ENCODE assay signal across 1 cellular context in genomic region chrX:47683171-47684145, GRCh38.
TF ChIP-seq lines count a peak whose summit lies in the region.

No MANE protein-coding gene starts in this region.

TF ChIP-seq in WTC11, 78 proteins besides CTCF, POLR2A, EP300 and RAD21:
- TF ChIP-seq, protein P1, sequence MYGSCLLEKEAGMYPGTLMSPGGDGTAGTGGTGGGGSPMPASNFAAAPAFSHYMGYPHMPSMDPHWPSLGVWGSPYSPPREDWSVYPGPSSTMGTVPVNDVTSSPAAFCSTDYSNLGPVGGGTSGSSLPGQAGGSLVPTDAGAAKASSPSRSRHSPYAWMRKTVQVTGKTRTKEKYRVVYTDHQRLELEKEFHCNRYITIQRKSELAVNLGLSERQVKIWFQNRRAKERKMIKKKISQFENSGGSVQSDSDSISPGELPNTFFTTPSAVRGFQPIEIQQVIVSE (CRISPR knock-in tag; IDR thresholded peaks at IDR 0.05; ENCODE audit: borderline replicate concordance), result no peak
- TF ChIP-seq ELF4 (CRISPR knock-in tag; IDR thresholded peaks at IDR 0.05; ENCODE audit: low read depth), result no peak
- no peak for TF ChIP-seq TEAD4 (CRISPR knock-in tag; IDR thresholded peaks at IDR 0.05)
- TF ChIP-seq, protein P2, sequence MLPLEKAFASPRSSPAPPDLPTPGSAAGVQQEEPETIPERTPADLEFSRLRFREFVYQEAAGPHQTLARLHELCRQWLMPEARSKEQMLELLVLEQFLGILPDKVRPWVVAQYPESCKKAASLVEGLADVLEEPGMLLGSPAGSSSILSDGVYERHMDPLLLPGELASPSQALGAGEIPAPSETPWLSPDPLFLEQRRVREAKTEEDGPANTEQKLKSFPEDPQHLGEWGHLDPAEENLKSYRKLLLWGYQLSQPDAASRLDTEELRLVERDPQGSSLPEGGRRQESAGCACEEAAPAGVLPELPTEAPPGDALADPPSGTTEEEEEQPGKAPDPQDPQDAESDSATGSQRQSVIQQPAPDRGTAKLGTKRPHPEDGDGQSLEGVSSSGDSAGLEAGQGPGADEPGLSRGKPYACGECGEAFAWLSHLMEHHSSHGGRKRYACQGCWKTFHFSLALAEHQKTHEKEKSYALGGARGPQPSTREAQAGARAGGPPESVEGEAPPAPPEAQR (CRISPR knock-in tag; IDR thresholded peaks at IDR 0.05), result no peak
- TF ChIP-seq, protein P3, sequence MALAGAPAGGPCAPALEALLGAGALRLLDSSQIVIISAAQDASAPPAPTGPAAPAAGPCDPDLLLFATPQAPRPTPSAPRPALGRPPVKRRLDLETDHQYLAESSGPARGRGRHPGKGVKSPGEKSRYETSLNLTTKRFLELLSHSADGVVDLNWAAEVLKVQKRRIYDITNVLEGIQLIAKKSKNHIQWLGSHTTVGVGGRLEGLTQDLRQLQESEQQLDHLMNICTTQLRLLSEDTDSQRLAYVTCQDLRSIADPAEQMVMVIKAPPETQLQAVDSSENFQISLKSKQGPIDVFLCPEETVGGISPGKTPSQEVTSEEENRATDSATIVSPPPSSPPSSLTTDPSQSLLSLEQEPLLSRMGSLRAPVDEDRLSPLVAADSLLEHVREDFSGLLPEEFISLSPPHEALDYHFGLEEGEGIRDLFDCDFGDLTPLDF (CRISPR knock-in tag; IDR thresholded peaks at IDR 0.05), result no peak
- TF ChIP-seq CREB1 (CRISPR knock-in tag; IDR thresholded peaks at IDR 0.05), result no peak
- no peak for TF ChIP-seq ETV6 (CRISPR knock-in tag; IDR thresholded peaks at IDR 0.05)
- no peak for TF ChIP-seq RORB (CRISPR knock-in tag; IDR thresholded peaks at IDR 0.05)
- TF ChIP-seq SP1 (CRISPR knock-in tag; conservative IDR thresholded peaks at IDR 0.05), result no peak
- TF ChIP-seq MYBL2 (CRISPR knock-in tag; IDR thresholded peaks at IDR 0.05), result no peak
- TF ChIP-seq, protein P4, sequence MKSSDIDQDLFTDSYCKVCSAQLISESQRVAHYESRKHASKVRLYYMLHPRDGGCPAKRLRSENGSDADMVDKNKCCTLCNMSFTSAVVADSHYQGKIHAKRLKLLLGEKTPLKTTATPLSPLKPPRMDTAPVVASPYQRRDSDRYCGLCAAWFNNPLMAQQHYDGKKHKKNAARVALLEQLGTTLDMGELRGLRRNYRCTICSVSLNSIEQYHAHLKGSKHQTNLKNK (CRISPR knock-in tag; IDR thresholded peaks at IDR 0.05), result no peak
- TF ChIP-seq NFYB (CRISPR knock-in tag; conservative IDR thresholded peaks at IDR 0.05; ENCODE audit: low read depth), result no peak
- TF ChIP-seq RELA (CRISPR knock-in tag; IDR thresholded peaks at IDR 0.05; ENCODE audit: borderline replicate concordance), result no peak
